ENCODE assay signal across 3 cellular contexts in genomic region chr10:17256026-17256425, GRCh38.
TF ChIP-seq lines count a peak whose summit lies in the region.

No MANE protein-coding gene starts in this region.

TF ChIP-seq in SK-N-SH, 30 proteins besides CTCF, POLR2A, EP300 and RAD21:
- TF ChIP-seq TEAD4 (IDR thresholded peaks at IDR 0.05; ENCODE audit: borderline replicate concordance, insufficient read depth): no peak
- TF ChIP-seq POLR2AphosphoS5 (IDR thresholded peaks at IDR 0.05; ENCODE audit: low read depth, low read length): no peak
- TF ChIP-seq PBX3 (IDR thresholded peaks at IDR 0.05): peak; percentile 14; the same call in 1 of the 2 replicates
- TF ChIP-seq NFIC (IDR thresholded peaks at IDR 0.05; ENCODE audit: borderline replicate concordance): peak; percentile 8; the same call in 1 of the 2 replicates
- 0 out of 2 replicates have a peak, but pooled peaks have one; percentile 23 for TF ChIP-seq TCF12 (IDR thresholded peaks at IDR 0.05)
- TF ChIP-seq GATA2 (CRISPR knock-in tag; IDR thresholded peaks at IDR 0.05): no peak
- 0 out of 2 replicates have a peak, but pooled peaks have one; percentile 15 for TF ChIP-seq JUND (IDR thresholded peaks at IDR 0.05)

TF ChIP-seq in K562, 482 proteins besides CTCF, POLR2A, EP300 and RAD21:
- peak; percentile 50 for TF ChIP-seq RBM25 (IDR thresholded peaks at IDR 0.05; ENCODE audit: low read depth, low read length, severe bottlenecking)
- TF ChIP-seq TEAD4 (IDR thresholded peaks at IDR 0.05; ENCODE audit: low read length): no peak
- no peak for TF ChIP-seq TEAD4 (CRISPR knock-in tag; IDR thresholded peaks at IDR 0.05; ENCODE audit: borderline replicate concordance)
- TF ChIP-seq HSF4 (CRISPR knock-in tag; IDR thresholded peaks at IDR 0.05; ENCODE audit: borderline replicate concordance): no peak
- no peak for TF ChIP-seq PATZ1 (CRISPR knock-in tag; IDR thresholded peaks at IDR 0.05; ENCODE audit: borderline replicate concordance)
- TF ChIP-seq ZKSCAN1 (IDR thresholded peaks at IDR 0.05; ENCODE audit: low read depth, low read length): no peak
- peak; percentile 23; the same call in 1 of the 2 replicates for TF ChIP-seq ESRRA (IDR thresholded peaks at IDR 0.05; ENCODE audit: borderline replicate concordance, low read depth)
- no peak for TF ChIP-seq CC2D1A (IDR thresholded peaks at IDR 0.05)

TF ChIP-seq in neural cell, 6 proteins besides CTCF, POLR2A, EP300 and RAD21:
- TF ChIP-seq MXI1 (conservative IDR thresholded peaks at IDR 0.05; ENCODE audit: poor library complexity, severe bottlenecking): no peak
- no peak for TF ChIP-seq EZH2 (IDR thresholded peaks at IDR 0.05; ENCODE audit: borderline replicate concordance, insufficient read depth, low read length, poor library complexity, severe bottlenecking)
- TF ChIP-seq SMC3 (conservative IDR thresholded peaks at IDR 0.05; ENCODE audit: poor library complexity): no peak
TF ChIP-seq in neural cell: peak in this region for 0.
